In genomic region chr22:34324763-34325162, GRCh38 we compare ENCODE assay signal across 18 cellular contexts.
A peak's percentile ranks its signal among the peaks of the same experiment; 100 is the strongest.
DNase-seq lines count a peak whose midpoint lies in the region; ATAC-seq lines count a peak whose summit lies in the region.
"Had no signal": no experiment of that assay in that cellular context is flagged by ENCODE, and none has a peak within 500 bp of the region (broad histone marks: within the 10 kb centered on the region; RNA-seq: fewer than 3 reads in every experiment).

No MANE protein-coding gene starts in this region.

- H3K4me3 ChIP-seq in right cardiac atrium (ENCODE audit: low read length): no peak overlapping the region
- H3K4me3 ChIP-seq: GM23338 had no signal

- intact Hi-C loops in Right ventricle myocardium inferior (cut with DNase I) (no loop called here), cardiac septum (cut with DNase I) (no loop called here), left cardiac atrium (cut with DNase I) (no loop called here), right cardiac atrium (cut with DNase I) (no loop called here)

- H3K27me3 ChIP-seq in right cardiac atrium (ENCODE audit: control insufficient read depth, insufficient read depth): no peaks in the 10 kb centered on the region

- WGBS in right cardiac atrium: 62% methylated on average over 3 of the region's 3 CpGs

- no peak overlapping the region for H3K27ac ChIP-seq in right cardiac atrium (ENCODE audit: low read length)
- H3K27ac ChIP-seq: 22Rv1 had no signal

- no peak for DNase-seq in Right ventricle myocardium inferior (ENCODE audit: missing footprints)
- DNase-seq in cardiac septum (ENCODE audit: low spot score): no peak
- peak; percentile 29 for DNase-seq in left cardiac atrium
- peak; percentile 15 to 60 (median 56) for DNase-seq in right cardiac atrium
- DNase-seq in AML-193 (lab: John Stamatoyannopoulos, UW): no peak
- DNase-seq in iPS-NIHi11 (ENCODE audit: low spot score): no peak
- DNase-seq: ACHN; C1 segment of cervical spinal cord; Calu3; CD4-positive, alpha-beta memory T cell; COR-L47; DMS53; DMS79 treated with DMSO at 0.1 percent for 48 hours; GF-D8; H9; HFFc6 had no signal

- H3K4me1 ChIP-seq in right cardiac atrium (ENCODE audit: control insufficient read depth, insufficient read depth, low read length): no peaks in the 10 kb centered on the region

- H3K9me3 ChIP-seq in right cardiac atrium (ENCODE audit: control insufficient read depth, low read length): no peaks in the 10 kb centered on the region

- ATAC-seq in Right ventricle myocardium inferior (peak; percentile 94), left cardiac atrium (peak; percentile 76 to 85), right cardiac atrium (peak; percentile 63 to 88)
- ATAC-seq: GM23338 had no signal

Comparison
In these comparisons a context has a peak if more than half of its experiments do, and no peak if none do; other contexts are left out.
1. DNase-seq: peak in left cardiac atrium (single experiment) and right cardiac atrium (3 of 3); none in Right ventricle myocardium inferior (single experiment), cardiac septum (single experiment), AML-193 (0 of 2) and iPS-NIHi11 (single experiment).
2. Peak in every context shown above with its lines, with median percentiles within 50 percentile points of each other: ATAC-seq.